Comparison of ENCODE assay signal across 26 cellular contexts in the genomic region with DNA sequence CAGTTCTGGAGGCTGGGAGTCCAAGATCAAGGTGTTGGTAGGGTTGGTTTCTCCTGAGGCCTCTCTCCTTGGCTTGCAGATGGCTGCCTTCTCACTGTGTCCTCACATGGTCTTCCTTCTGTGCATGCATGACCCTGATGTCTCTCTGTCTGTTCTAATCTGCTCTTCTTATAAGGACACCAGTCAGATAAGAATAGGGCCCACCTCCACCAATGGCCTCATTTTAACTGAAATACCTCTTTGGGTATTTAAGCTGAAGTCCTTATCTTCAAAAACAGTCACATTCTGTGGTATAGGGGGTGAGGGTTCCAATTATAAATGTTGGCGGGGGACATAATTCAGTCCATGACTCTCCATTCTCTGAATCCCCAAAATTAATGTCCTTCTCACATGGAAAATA.
"Had no signal": no experiment of that assay in that cellular context is flagged by ENCODE, and none has a peak within 500 bp of the region (broad histone marks: within the 10 kb centered on the region; RNA-seq: fewer than 3 reads in every experiment).

No MANE protein-coding gene starts in this region.

- H3K4me1 Mint-ChIP-seq: activated CD4-positive, alpha-beta T cell treated with anti-CD3 and anti-CD28 coated beads for 36 hours; endodermal cell; nephron progenitor cell had no signal

- H3K27me3 ChIP-seq: cardiac muscle cell, esophagus squamous epithelium, gastrocnemius medialis, pancreas, right atrium auricular region, spleen, vagina had no signal

- H3K36me3 ChIP-seq: cardiac muscle cell, esophagus squamous epithelium, gastrocnemius medialis, pancreas, right atrium auricular region, spleen, thoracic aorta, vagina had no signal

- H3K4me3 ChIP-seq: cardiac muscle cell, esophagus squamous epithelium, gastrocnemius medialis, pancreas, psoas muscle, right atrium auricular region, spleen, thoracic aorta, vagina had no signal

- H3K9me3 Mint-ChIP-seq: activated naive CD4-positive, alpha-beta T cell treated with anti-CD3 and anti-CD28 coated beads for 36 hours had no signal

- H3K27ac Mint-ChIP-seq: activated B cell treated with CpG ODN at 0.5 μM for 24 hours; activated CD4-positive, alpha-beta T cell treated with anti-CD3 and anti-CD28 coated beads for 36 hours; activated naive CD4-positive, alpha-beta T cell treated with anti-CD3 and anti-CD28 coated beads for 36 hours; activated naive CD8-positive, alpha-beta T cell treated with anti-CD3 and anti-CD28 coated beads, Interleukin-2, amount 10 ng/mL, durations not matched to agents 7 days and 5 days; endodermal cell; memory B cell; nephron progenitor cell; type B pancreatic cell had no signal

- H3K27ac ChIP-seq: cardiac muscle cell, esophagus squamous epithelium, gastrocnemius medialis, psoas muscle, right atrium auricular region, spleen, thoracic aorta, vagina had no signal

- DNase-seq: activated B cell treated with CpG ODN at 0.5 μM for 24 hours; activated CD4-positive, alpha-beta T cell treated with anti-CD3 and anti-CD28 coated beads for 36 hours; activated CD4-positive, alpha-beta T cell treated with anti-CD3 and anti-CD28 coated beads, Interleukin-2, amount 50 U/mL, for 4 hours; activated effector memory CD4-positive, alpha-beta T cell treated with Interleukin-2 at 50 U/mL for 16 hours; activated naive CD4-positive, alpha-beta T cell treated with anti-CD3 and anti-CD28 coated beads for 36 hours; activated naive CD8-positive, alpha-beta T cell treated with anti-CD3 and anti-CD28 coated beads, Interleukin-2, amount 10 ng/mL, durations not matched to agents 7 days and 5 days; activated T-cell treated with anti-CD3 and anti-CD28 coated beads, Interleukin-2, amount 50 U/mL, for 48 hours; amniotic stem cell; cortex of kidney; endodermal cell; esophagus squamous epithelium; gastrocnemius medialis; hypothalamus; left cardiac atrium; nephron progenitor cell; pancreas; psoas muscle; spleen; stimulated activated CD4-positive, alpha-beta T cell treated with anti-CD3 and anti-CD28 coated beads, Interleukin-4, amount 100 ng/mL, for 24 hours; stimulated activated naive CD4-positive, alpha-beta T cell treated with Interleukin-2 at 50 U/mL for 16 hours had no signal

- H3K27me3 Mint-ChIP-seq: activated CD4-positive, alpha-beta T cell treated with anti-CD3 and anti-CD28 coated beads for 36 hours; activated naive CD8-positive, alpha-beta T cell treated with anti-CD3 and anti-CD28 coated beads, Interleukin-2, amount 10 ng/mL, durations not matched to agents 7 days and 5 days; type B pancreatic cell had no signal

- H3K4me1 ChIP-seq: gastrocnemius medialis, psoas muscle, spleen, vagina had no signal

- H3K9me3 ChIP-seq: esophagus squamous epithelium, gastrocnemius medialis, pancreas, psoas muscle, right atrium auricular region, thoracic aorta, vagina had no signal

- H3K36me3 Mint-ChIP-seq: type B pancreatic cell had no signal

- H3K4me3 Mint-ChIP-seq: activated B cell treated with CpG ODN at 0.5 μM for 24 hours; activated CD4-positive, alpha-beta T cell treated with anti-CD3 and anti-CD28 coated beads for 36 hours; activated naive CD4-positive, alpha-beta T cell treated with anti-CD3 and anti-CD28 coated beads for 36 hours; activated naive CD8-positive, alpha-beta T cell treated with anti-CD3 and anti-CD28 coated beads, Interleukin-2, amount 10 ng/mL, durations not matched to agents 7 days and 5 days; endodermal cell; memory B cell; nephron progenitor cell; type B pancreatic cell had no signal
